In genomic region chr10:34696423-34696822, GRCh38 we compare ENCODE assay signal across 1 cellular context.
TF ChIP-seq lines count a peak whose summit lies in the region.

No MANE protein-coding gene starts in this region.

TF ChIP-seq in WTC11, 78 proteins besides CTCF, POLR2A, EP300 and RAD21 (continued from another document):
- TF ChIP-seq PRDM15 (CRISPR knock-in tag; IDR thresholded peaks at IDR 0.05) (no peak), ZNF219 (CRISPR knock-in tag; IDR thresholded peaks at IDR 0.05; ENCODE audit: borderline replicate concordance) (no peak), MAX (CRISPR knock-in tag; IDR thresholded peaks at IDR 0.05) (no peak), ZNF532 (CRISPR knock-in tag; IDR thresholded peaks at IDR 0.05; ENCODE audit: borderline replicate concordance) (no peak)
